In the genomic region with DNA sequence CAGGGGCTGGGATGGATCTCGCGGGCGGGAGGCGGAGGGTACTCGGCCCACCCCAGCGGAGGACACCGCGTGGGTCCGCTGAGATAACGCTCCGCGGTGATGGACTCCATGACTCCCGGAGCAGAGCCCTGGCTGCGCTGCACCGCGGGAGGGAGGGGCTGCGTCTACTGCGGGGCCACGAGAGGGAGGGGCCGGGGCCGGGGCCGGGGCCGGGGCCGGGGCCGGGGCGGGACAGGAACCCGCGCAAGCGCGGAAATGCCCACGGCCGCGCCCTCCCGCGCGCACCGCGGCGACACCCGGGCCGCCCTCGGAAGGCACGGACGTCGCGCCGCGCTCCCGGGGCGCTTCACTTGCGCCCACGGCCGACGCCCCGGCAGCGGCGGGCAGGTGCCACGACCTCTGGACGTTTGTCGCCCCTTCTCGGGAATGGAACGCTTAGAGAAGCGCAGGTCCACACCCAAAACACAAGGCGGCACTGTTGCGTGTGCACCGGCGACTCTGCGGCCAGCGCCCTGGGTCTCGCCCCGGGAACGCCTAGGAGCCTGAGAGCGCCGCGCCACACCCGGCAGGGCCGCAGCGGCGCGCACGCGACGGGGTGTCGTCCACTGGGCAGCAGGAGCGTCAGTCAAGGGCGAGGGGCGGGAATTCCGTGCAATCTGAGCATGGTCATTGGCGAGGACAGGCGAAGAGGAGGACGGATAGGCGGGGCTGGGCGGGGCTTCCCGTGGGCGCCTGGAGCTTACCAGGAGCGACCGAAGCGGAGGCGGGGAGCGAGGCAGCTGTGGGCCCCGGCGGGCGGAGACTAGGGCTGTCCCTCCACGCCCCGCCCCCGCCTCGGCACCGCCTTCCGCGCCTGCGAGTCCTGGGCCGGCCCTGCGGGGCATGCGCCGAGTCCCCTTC, we compare ENCODE assay signal across 9 cellular contexts. TPM values are rescaled to one million over a fixed set of nuclear protein-coding genes. Genes with fewer than 3 reads are reported as not detected.
DNase-seq lines count a peak whose midpoint lies in the region; ATAC-seq, FAIRE-seq and TF ChIP-seq lines count a peak whose summit lies in the region.
"Not testable (repeated sequence)": the region's sequence is repeated elsewhere in the genome, so short reads cannot be mapped to it uniquely, and the experiment has no call there.
"Had no signal": no experiment of that assay in that cellular context is flagged by ENCODE, and none has a peak within 500 bp of the region (broad histone marks: within the 10 kb centered on the region; RNA-seq: fewer than 3 reads in every experiment).

No MANE protein-coding gene starts in this region.

- not testable (repeated sequence) for H3K4me1 Mint-ChIP-seq in GM23338

- H3K36me3 Mint-ChIP-seq in GM23338 (ENCODE audit: low read depth): not testable (repeated sequence)

- TF ChIP-seq CTCF in GM23338 (conservative IDR thresholded peaks at IDR 0.05; ENCODE audit: low read depth in 2 of 2); keratinocyte (optimal IDR thresholded peaks at IDR 0.05 in 1 of 3, IDR thresholded peaks at IDR 0.05 in 1 of 3, conservative IDR thresholded peaks at IDR 0.05 in 1 of 3; ENCODE audit: extremely low read depth in 1 of 3, insufficient read depth in 2 of 3, low read length in 3 of 3): not testable (repeated sequence)

- dilution Hi-C loops in keratinocyte (cut with MboI; ENCODE audit: extremely low pct_ligation_motif_present, low sequenced_read_pairs): not testable (repeated sequence)

- H3K4me2 ChIP-seq in GM23338; keratinocyte (ENCODE audit: control insufficient read depth, extremely low read depth, insufficient read depth, low read depth, low read length): not testable (repeated sequence)

- H3K4me3 Mint-ChIP-seq in GM23338: not testable (repeated sequence)

- not testable (repeated sequence) for H3K36me3 ChIP-seq in GM23338 (ENCODE audit: insufficient read depth); keratinocyte (ENCODE audit: control insufficient read depth in 2 of 2, extremely low read depth in 1 of 2, insufficient read depth in 2 of 2, low read length in 2 of 2)

- FAIRE-seq in keratinocyte (lab: Jason Lieb, UNC) (peak; percentile 23), urothelium cell line (lab: Jason Lieb, UNC) (peak; percentile 86)

- not testable (repeated sequence) for H2AFZ ChIP-seq in GM23338; keratinocyte (ENCODE audit: control insufficient read depth, low read length)

- not testable (repeated sequence) for H4K20me1 ChIP-seq in GM23338 (replicated peaks; ENCODE audit: insufficient read depth); keratinocyte (ENCODE audit: control insufficient read depth, extremely low read depth, insufficient read depth, low read length)

- H3K9ac ChIP-seq in keratinocyte (ENCODE audit: control insufficient read depth, extremely low read depth, insufficient read depth, low read length): not testable (repeated sequence)

- not testable (repeated sequence) for H3K27ac Mint-ChIP-seq in GM23338

- not testable (repeated sequence) for H3K27me3 Mint-ChIP-seq in GM23338 (ENCODE audit: insufficient read depth, low read depth, poor library complexity)

- not testable (repeated sequence) for H3K9me1 ChIP-seq in keratinocyte (ENCODE audit: control insufficient read depth, extremely low read depth, insufficient read depth, low read length)

- H3K27ac ChIP-seq in GM23338 (ENCODE audit: low read depth); keratinocyte (ENCODE audit: control insufficient read depth, insufficient read depth, low read length): not testable (repeated sequence)

- not testable (repeated sequence) for H3K9me3 ChIP-seq in keratinocyte (ENCODE audit: control insufficient read depth, low read depth, low read length)

- H3K4me1 ChIP-seq in GM23338 (ENCODE audit: insufficient read depth); keratinocyte (ENCODE audit: control insufficient read depth, extremely low read depth, insufficient read depth, low read length): not testable (repeated sequence)

- H3K9me2 ChIP-seq in GM23338 (ENCODE audit: insufficient read depth): not testable (repeated sequence)

- H3K4me3 ChIP-seq in GM23338; keratinocyte (ENCODE audit: control insufficient read depth in 2 of 3, extremely low read depth in 1 of 3, insufficient read depth in 2 of 3, low read depth in 1 of 3, low read length in 3 of 3): not testable (repeated sequence)

- not testable (repeated sequence) for H3K79me2 ChIP-seq in GM23338 (replicated peaks; ENCODE audit: insufficient read depth); keratinocyte (ENCODE audit: control insufficient read depth, insufficient read depth, low read length)

- H3K9me3 Mint-ChIP-seq in GM23338: not testable (repeated sequence)

- DNase-seq in GM23338 (ENCODE audit: low spot score); keratinocyte (ENCODE audit: low read depth, low spot score); urothelium cell line (ENCODE audit: low spot score): not testable (repeated sequence)
- peak; percentile 36 for DNase-seq in activated CD4-positive, CD25-positive, alpha-beta regulatory T cell treated with anti-CD3 and anti-CD28 coated beads, Interleukin-2, amount 50 U/mL, for 72 hours

- ATAC-seq in GM18909 (IDR thresholded peaks at IDR 0.05; ENCODE audit: poor library complexity, unreplicated experiment): peak; percentile 75
- peak; percentile 68 for ATAC-seq in GM23338
- peak; percentile 66 for ATAC-seq in HG03139 (IDR thresholded peaks at IDR 0.05; ENCODE audit: unreplicated experiment)

- H3K27me3 ChIP-seq in GM23338 (ENCODE audit: insufficient read depth); keratinocyte (ENCODE audit: control insufficient read depth, extremely low read depth, insufficient read depth, low read length): not testable (repeated sequence)

- H3F3A ChIP-seq in GM23338 (replicated peaks; ENCODE audit: low read depth): not testable (repeated sequence)

RNA-seq across cellular contexts. Expression of gene FLNA, which starts 32.8 kb away (rescaled TPM):
- total RNA-seq in GM23338 (2014; rRNA removed; shearing (Covaris generic)): 1,228 and 1,445 TPM in 2 replicates
- 579 and 629 TPM in 2 replicates for polyA plus RNA-seq in GM23338 (2016; fragmentation: Nextera tagmentation; extraction: Ambion mirVana)
- 245 to 536 TPM (median 343 TPM) in 3 replicates for polyA plus RNA-seq in keratinocyte
- 485 TPM for polyA plus RNA-seq in keratinocyte (2011; ENCODE audit: low read depth)
- 280 and 468 TPM in 2 replicates for polyA plus RNA-seq in keratinocyte (2011; cell fraction: cytosol; rRNA removed)
- polyA plus RNA-seq in keratinocyte (2011; cell fraction: nucleus; rRNA removed): 1,141 and 1,630 TPM in 2 replicates
- 394 and 1,275 TPM in 2 replicates for polyA plus RNA-seq in keratinocyte (2012; ENCODE audit: low replicate concordance)
- 1,978 to 4,803 TPM (median 1,982 TPM) in 3 replicates for polyA minus RNA-seq in keratinocyte
- 2,589 TPM for polyA minus RNA-seq in keratinocyte (2011; cell fraction: cytosol; rRNA and poly(A)+ RNA removed)
- polyA minus RNA-seq in keratinocyte (2011; cell fraction: nucleus; rRNA and poly(A)+ RNA removed): 2,257 and 2,338 TPM in 2 replicates

RNA-seq across cellular contexts. Expression of gene EMD, which starts 37.4 kb away (rescaled TPM):
- 76.0 and 78.6 TPM in 2 replicates for total RNA-seq in GM23338 (2014; rRNA removed; shearing (Covaris generic))
- polyA plus RNA-seq in GM23338 (2016; fragmentation: Nextera tagmentation; extraction: Ambion mirVana): 74.2 and 78.3 TPM in 2 replicates
- 32.7 to 65.5 TPM (median 36.9 TPM) in 3 replicates for polyA plus RNA-seq in keratinocyte
- polyA plus RNA-seq in keratinocyte (2011; ENCODE audit: low read depth): 79.2 TPM
- polyA plus RNA-seq in keratinocyte (2011; cell fraction: cytosol; rRNA removed): 47.2 and 58.9 TPM in 2 replicates
- polyA plus RNA-seq in keratinocyte (2011; cell fraction: nucleus; rRNA removed): 33.4 and 47.2 TPM in 2 replicates
- 56.8 and 66.0 TPM in 2 replicates for polyA plus RNA-seq in keratinocyte (2012; ENCODE audit: low replicate concordance)
- polyA minus RNA-seq in keratinocyte: 34.3 to 75.7 TPM (median 42.5 TPM) in 3 replicates
- 49.1 TPM for polyA minus RNA-seq in keratinocyte (2011; cell fraction: cytosol; rRNA and poly(A)+ RNA removed)
- polyA minus RNA-seq in keratinocyte (2011; cell fraction: nucleus; rRNA and poly(A)+ RNA removed): 7.7 and 12.9 TPM in 2 replicates

RNA-seq across cellular contexts. Expression of gene TKTL1, which starts 46.1 kb away (rescaled TPM):
- not detected in 2 replicates for total RNA-seq in GM23338 (2014; rRNA removed; shearing (Covaris generic))
- polyA plus RNA-seq in GM23338 (2016; fragmentation: Nextera tagmentation; extraction: Ambion mirVana) (not detected in 2 replicates), keratinocyte (not detected in 3 replicates)
- polyA plus RNA-seq in keratinocyte (2011; ENCODE audit: low read depth): not detected
- not detected in 2 replicates for polyA plus RNA-seq in keratinocyte (2011; cell fraction: cytosol; rRNA removed)
- polyA plus RNA-seq in keratinocyte (2011; cell fraction: nucleus; rRNA removed): not detected in 2 replicates
- polyA plus RNA-seq in keratinocyte (2012; ENCODE audit: low replicate concordance): not detected in 2 replicates
- not detected in 3 replicates for polyA minus RNA-seq in keratinocyte
- polyA minus RNA-seq in keratinocyte (2011; cell fraction: cytosol; rRNA and poly(A)+ RNA removed): not detected
- not detected in 2 replicates for polyA minus RNA-seq in keratinocyte (2011; cell fraction: nucleus; rRNA and poly(A)+ RNA removed)
- total RNA-seq: Calu3, vagina had no signal

RNA-seq across cellular contexts. Expression of gene TEX28, which starts 46.7 kb away (rescaled TPM):
- total RNA-seq in GM23338 (2014; rRNA removed; shearing (Covaris generic)): not detected in 2 replicates
- not detected in 2 replicates for polyA plus RNA-seq in GM23338 (2016; fragmentation: Nextera tagmentation; extraction: Ambion mirVana)
- not detected in 3 replicates for polyA plus RNA-seq in keratinocyte
- not detected for polyA plus RNA-seq in keratinocyte (2011; ENCODE audit: low read depth)
- not detected in 2 replicates for polyA plus RNA-seq in keratinocyte (2011; cell fraction: cytosol; rRNA removed)
- not detected in 2 replicates for polyA plus RNA-seq in keratinocyte (2011; cell fraction: nucleus; rRNA removed)
- not detected in 2 replicates for polyA plus RNA-seq in keratinocyte (2012; ENCODE audit: low replicate concordance)
- polyA minus RNA-seq in keratinocyte: not detected in 3 replicates
- polyA minus RNA-seq in keratinocyte (2011; cell fraction: cytosol; rRNA and poly(A)+ RNA removed): not detected
- not detected in 2 replicates for polyA minus RNA-seq in keratinocyte (2011; cell fraction: nucleus; rRNA and poly(A)+ RNA removed)
- total RNA-seq: Calu3, mononuclear cell, vagina had no signal

RNA-seq across cellular contexts. Expression of gene RPL10, which starts 56.5 kb away (rescaled TPM):
- 3,338 and 4,929 TPM in 2 replicates for total RNA-seq in GM23338 (2014; rRNA removed; shearing (Covaris generic))
- polyA plus RNA-seq in GM23338 (2016; fragmentation: Nextera tagmentation; extraction: Ambion mirVana) (1,696 and 1,721 TPM in 2 replicates), keratinocyte (2,926 to 3,552 TPM (median 3,414 TPM) in 3 replicates)
- polyA plus RNA-seq in keratinocyte (2011; ENCODE audit: low read depth): 352 TPM
- polyA plus RNA-seq in keratinocyte (2011; cell fraction: cytosol; rRNA removed): 2,144 and 3,499 TPM in 2 replicates
- polyA plus RNA-seq in keratinocyte (2011; cell fraction: nucleus; rRNA removed): 867 and 1,022 TPM in 2 replicates
- 3,096 and 4,173 TPM in 2 replicates for polyA plus RNA-seq in keratinocyte (2012; ENCODE audit: low replicate concordance)
- polyA minus RNA-seq in keratinocyte: 1,111 to 1,756 TPM (median 1,179 TPM) in 3 replicates
- polyA minus RNA-seq in keratinocyte (2011; cell fraction: cytosol; rRNA and poly(A)+ RNA removed): 1,700 TPM
- 302 and 306 TPM in 2 replicates for polyA minus RNA-seq in keratinocyte (2011; cell fraction: nucleus; rRNA and poly(A)+ RNA removed)
